ENCODE assay signal across 24 cellular contexts in the genomic region with DNA sequence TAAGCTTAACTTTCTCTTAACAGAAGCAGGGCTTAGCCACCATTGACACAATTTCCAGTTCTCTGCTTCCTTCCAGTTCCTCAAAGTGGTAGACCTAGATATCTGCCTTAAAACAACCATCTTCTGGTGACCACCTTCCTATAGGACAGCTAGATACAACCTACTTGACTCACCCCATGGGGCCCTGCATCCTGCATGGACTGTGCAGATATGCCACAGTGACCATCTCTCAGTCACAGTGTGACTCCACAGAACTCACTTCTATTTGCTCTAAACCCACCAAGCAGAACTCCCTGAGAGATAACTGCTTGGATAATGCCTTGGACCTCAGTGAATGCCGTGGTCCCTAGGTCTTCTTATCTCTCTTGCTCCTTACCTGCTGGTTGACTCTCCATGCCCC.
"Had no signal": no experiment of that assay in that cellular context is flagged by ENCODE, and none has a peak within 500 bp of the region (broad histone marks: within the 10 kb centered on the region; RNA-seq: fewer than 3 reads in every experiment).

No MANE protein-coding gene starts in this region.

- H3K4me3 ChIP-seq: colonic mucosa, dorsolateral prefrontal cortex, esophagus muscularis mucosa, esophagus squamous epithelium, gastrocnemius medialis, gastroesophageal sphincter, heart left ventricle, heart right ventricle, hepatocyte had no signal

- H3K27ac ChIP-seq: colonic mucosa, dorsolateral prefrontal cortex, epithelial cell of prostate, esophagus muscularis mucosa, esophagus squamous epithelium, foreskin keratinocyte, gastrocnemius medialis, gastroesophageal sphincter, heart left ventricle, heart right ventricle, hepatocyte had no signal

- DNase-seq: colonic mucosa; cortex of kidney; dermis blood vessel endothelial cell; dorsolateral prefrontal cortex; effector CD4-positive, alpha-beta T cell; effector CD8-positive, alpha-beta T cell; effector memory CD4-positive, alpha-beta T cell; effector memory CD8-positive, alpha-beta T cell; endodermal cell; erythroblast; esophagus squamous epithelium; foreskin fibroblast; foreskin keratinocyte; foreskin melanocyte; gastrocnemius medialis; glutamatergic neuron; head of caudate nucleus; heart left ventricle; heart right ventricle had no signal

- ATAC-seq: effector memory CD8-positive, alpha-beta T cell; esophagus mucosa; foreskin keratinocyte; gastrocnemius medialis; gastroesophageal sphincter; heart left ventricle; heart right ventricle had no signal
